8 cellular contexts compared by ENCODE assay signal in genomic region chr2:226813148-226813701, GRCh38. TPM values are rescaled to one million over a fixed set of nuclear protein-coding genes. Genes with fewer than 3 reads are reported as not detected.
A peak's percentile ranks its signal among the peaks of the same experiment; 100 is the strongest.
DNase-seq lines count a peak whose midpoint lies in the region; ATAC-seq and TF ChIP-seq lines count a peak whose summit lies in the region.
"Had no signal": no experiment of that assay in that cellular context is flagged by ENCODE, and none has a peak within 500 bp of the region (broad histone marks: within the 10 kb centered on the region; RNA-seq: fewer than 3 reads in every experiment).

No MANE protein-coding gene starts in this region.

- no peaks in the 10 kb centered on the region for H3K4me1 ChIP-seq in SK-N-SH (ENCODE audit: control insufficient read depth in 1 of 2, insufficient read depth in 2 of 2, low read depth in 1 of 2, low read length in 1 of 2)

- ATAC-seq in GM21367 (IDR thresholded peaks at IDR 0.05; ENCODE audit: unreplicated experiment) (peak; percentile 72), HG03039 (IDR thresholded peaks at IDR 0.05; ENCODE audit: unreplicated experiment) (no peak)

- no peaks in the 10 kb centered on the region for H3K36me3 ChIP-seq in GM06990 (ENCODE audit: control insufficient read depth, insufficient read depth, low read length)
- H3K36me3 ChIP-seq in SK-N-SH (replicated peaks in 1 of 2; ENCODE audit: control insufficient read depth in 1 of 2, insufficient read depth in 2 of 2, low read length in 1 of 2) = no peaks in the 10 kb centered on the region
- no peaks in the 10 kb centered on the region for H3K36me3 ChIP-seq in kidney epithelial cell (ENCODE audit: control insufficient read depth, insufficient read depth, low read length)

- POLR2A ChIA-PET in SK-N-SH (lab: Yijun Ruan, JAX) = no interaction called here

- TF ChIP-seq CTCF in GM06990 (IDR thresholded peaks at IDR 0.05; ENCODE audit: insufficient read depth, low read length, poor library complexity, severe bottlenecking) = peak; percentile 74
- TF ChIP-seq CTCF in SK-N-SH (IDR thresholded peaks at IDR 0.05) = peak; percentile 56
- TF ChIP-seq CTCF in kidney epithelial cell (IDR thresholded peaks at IDR 0.05; ENCODE audit: insufficient read depth, low read length, poor library complexity, severe bottlenecking) = peak; percentile 60

- CTCF ChIA-PET in SK-N-SH (lab: Yijun Ruan, JAX) = interaction anchor here (0.7 to 1.0 kb wide), 3 partner anchors 169 to 295 kb away, joined by 4 to 6 read pairs (median 4); no protein-coding TSS in a partner anchor

- DNase-seq in GM06990 (ENCODE audit: extremely low read depth, insufficient read length) (no peak), SK-N-SH (peak; percentile 28), kidney epithelial cell (ENCODE audit: low read depth) (no peak), A172 (ENCODE audit: low spot score) (no peak), NCI-H128 (lab: John Stamatoyannopoulos, UW; ENCODE audit: unreplicated experiment) (no peak)
- DNase-seq: activated CD4-positive, alpha-beta T cell treated with anti-CD3 and anti-CD28 coated beads for 1 hour had no signal

- H4K20me1 ChIP-seq in SK-N-SH (ENCODE audit: insufficient read depth) = no peaks in the 10 kb centered on the region

- no peaks in the 10 kb centered on the region for H3F3A ChIP-seq in SK-N-SH (replicated peaks; ENCODE audit: insufficient read depth)

- no peaks in the 10 kb centered on the region for H3K79me2 ChIP-seq in SK-N-SH (ENCODE audit: insufficient read depth)

- 80% methylated on average over 1 of the region's 1 CpG for WGBS in SK-N-SH (ENCODE audit: low lambda C conversion rate)

- H3K9ac ChIP-seq in SK-N-SH = no peak overlapping the region

- no peak for TF ChIP-seq EP300 in SK-N-SH (IDR thresholded peaks at IDR 0.05; ENCODE audit: borderline replicate concordance in 1 of 2, low read depth in 1 of 2, low read length in 1 of 2)

- no peaks in the 10 kb centered on the region for H3K27me3 ChIP-seq in GM06990 (replicated peaks; ENCODE audit: control insufficient read depth, insufficient read depth, low read length)
- H3K27me3 ChIP-seq in SK-N-SH (ENCODE audit: insufficient read depth) = no peaks in the 10 kb centered on the region
- no peaks in the 10 kb centered on the region for H3K27me3 ChIP-seq in kidney epithelial cell (ENCODE audit: control insufficient read depth, insufficient read depth, low read length)

- H3K4me3 ChIP-seq in GM06990 (replicated peaks; ENCODE audit: low read depth, low read length) (no peak overlapping the region), SK-N-SH (ENCODE audit: low read depth in 2 of 2, low read length in 1 of 2) (no peak overlapping the region), kidney epithelial cell (ENCODE audit: low read depth, low read length) (no peak overlapping the region)

- no peak overlapping the region for H3K4me2 ChIP-seq in SK-N-SH

- no peaks in the 10 kb centered on the region for H3K9me3 ChIP-seq in SK-N-SH

- peak; percentile 77 for TF ChIP-seq RAD21 in SK-N-SH (IDR thresholded peaks at IDR 0.05; ENCODE audit: low read length)

- H2AFZ ChIP-seq in SK-N-SH (ENCODE audit: low read depth) = no peak overlapping the region

- no peak overlapping the region for H3K27ac ChIP-seq in SK-N-SH (ENCODE audit: low read depth in 2 of 2, low read length in 1 of 2)

- no peaks in the 10 kb centered on the region for H3K9me2 ChIP-seq in SK-N-SH

TF ChIP-seq in SK-N-SH, 30 proteins besides CTCF, POLR2A, EP300 and RAD21:
- TF ChIP-seq POLR2AphosphoS5 (IDR thresholded peaks at IDR 0.05; ENCODE audit: low read depth, low read length) (no peak), SMC3 (IDR thresholded peaks at IDR 0.05; ENCODE audit: low read depth, low read length) (peak; percentile 78)

RNA-seq across cellular contexts. Expression of gene IRS1, which starts 13.6 kb away (rescaled TPM):
- 15.8 and 16.5 TPM in 2 replicates for polyA plus RNA-seq in SK-N-SH (2012; rRNA removed)
- polyA plus RNA-seq in SK-N-SH (2012; cell fraction: cytosol; rRNA removed) = 10.2 and 14.6 TPM in 2 replicates
- 11.7 and 14.7 TPM in 2 replicates for polyA plus RNA-seq in SK-N-SH (2012; cell fraction: nucleus; rRNA removed)
- 12.6 and 16.1 TPM in 2 replicates for total RNA-seq in kidney epithelial cell
- total RNA-seq in A172 (2014; rRNA removed; shearing (Covaris generic)) = 6.6 and 7.0 TPM in 2 replicates

RNA-seq across cellular contexts. Expression of gene RHBDD1, which starts 22.6 kb away (rescaled TPM):
- 10.3 and 10.8 TPM in 2 replicates for polyA plus RNA-seq in SK-N-SH (2012; rRNA removed)
- 10.6 and 11.0 TPM in 2 replicates for polyA plus RNA-seq in SK-N-SH (2012; cell fraction: cytosol; rRNA removed)
- 7.6 and 11.7 TPM in 2 replicates for polyA plus RNA-seq in SK-N-SH (2012; cell fraction: nucleus; rRNA removed)
- total RNA-seq in kidney epithelial cell = 23.7 and 30.1 TPM in 2 replicates
- total RNA-seq in A172 (2014; rRNA removed; shearing (Covaris generic)) = 3.9 and 5.1 TPM in 2 replicates
